ENCODE assay signal across 1 cellular context in genomic region chr1:172717722-172718455, GRCh38.
A peak's percentile ranks its signal among the peaks of the same experiment; 100 is the strongest.
TF ChIP-seq lines count a peak whose summit lies in the region.

No MANE protein-coding gene starts in this region.

TF ChIP-seq in K562, 482 proteins besides CTCF, POLR2A, EP300 and RAD21 (continued from another document and continues in another):
- TF ChIP-seq GMEB1 (CRISPR knock-in tag; IDR thresholded peaks at IDR 0.05), result 0 out of 2 replicates have a peak, but pooled peaks have one; percentile 12
- TF ChIP-seq CLOCK (CRISPR knock-in tag; IDR thresholded peaks at IDR 0.05; ENCODE audit: borderline replicate concordance), result 0 out of 2 replicates have a peak, but pooled peaks have one; percentile 48
- no peak for TF ChIP-seq TCF7 (IDR thresholded peaks at IDR 0.05; ENCODE audit: borderline replicate concordance)
- TF ChIP-seq ZNF316 (IDR thresholded peaks at IDR 0.05), result peak; percentile 92
- 0 out of 4 replicates have a peak, but pooled peaks of 1 of the 2 experiments have one; percentile 34 for TF ChIP-seq MAZ (CRISPR knock-in tag; conservative IDR thresholded peaks at IDR 0.05 in 1 of 2, IDR thresholded peaks at IDR 0.05 in 1 of 2)
- TF ChIP-seq MAFK (IDR thresholded peaks at IDR 0.05; ENCODE audit: low read length), result peak; percentile 55; the same call in 1 of the 2 replicates
- 0 out of 2 replicates have a peak, but pooled peaks have one; percentile 34 for TF ChIP-seq CREB1 (IDR thresholded peaks at IDR 0.05)
- peak; percentile 59; the same call in 1 of the 2 replicates for TF ChIP-seq CREB1 (CRISPR knock-in tag; IDR thresholded peaks at IDR 0.05)
- TF ChIP-seq NFE2 (IDR thresholded peaks at IDR 0.05; ENCODE audit: low read depth), result peak; percentile 92
- no peak for TF ChIP-seq ZSCAN29 (IDR thresholded peaks at IDR 0.05)
- no peak for TF ChIP-seq GTF2F1 (IDR thresholded peaks at IDR 0.05; ENCODE audit: low read depth, low read length)
- TF ChIP-seq ARID4B (CRISPR knock-in tag; IDR thresholded peaks at IDR 0.05), result no peak
- 0 out of 2 replicates have a peak, but pooled peaks have one; percentile 24 for TF ChIP-seq MYC (IDR thresholded peaks at IDR 0.05; ENCODE audit: low read depth, low read length)
- no peak for TF ChIP-seq MYC (CRISPR knock-in tag; IDR thresholded peaks at IDR 0.05; ENCODE audit: borderline replicate concordance, low read depth)
- no peak for TF ChIP-seq ZNF280A (IDR thresholded peaks at IDR 0.05; ENCODE audit: low read depth, partially characterized antibody)
- TF ChIP-seq L3MBTL2 (IDR thresholded peaks at IDR 0.05), result peak; percentile 92
- no peak for TF ChIP-seq GATAD2A (IDR thresholded peaks at IDR 0.05)
- no peak for TF ChIP-seq PBX2 (CRISPR knock-in tag; IDR thresholded peaks at IDR 0.05; ENCODE audit: low read depth)
- TF ChIP-seq PBX2 (tag; conservative IDR thresholded peaks at IDR 0.05; ENCODE audit: low read depth), result peak; percentile 56
- TF ChIP-seq BACH1 (tag; IDR thresholded peaks at IDR 0.05), result peak; percentile 89
- TF ChIP-seq CBFA2T2 (conservative IDR thresholded peaks at IDR 0.05), result peak; percentile 70
- peak; percentile 94 for TF ChIP-seq TFE3 (CRISPR knock-in tag; IDR thresholded peaks at IDR 0.05)
- TF ChIP-seq ZNF584 (CRISPR knock-in tag; IDR thresholded peaks at IDR 0.05; ENCODE audit: low read depth), result peak; percentile 62; the same call in 1 of the 2 replicates
- TF ChIP-seq UBTF (IDR thresholded peaks at IDR 0.05; ENCODE audit: borderline replicate concordance in 1 of 2, low read depth in 2 of 2, low read length in 2 of 2), result no peak
- TF ChIP-seq ETV1 (tag; conservative IDR thresholded peaks at IDR 0.05; ENCODE audit: low read depth), result peak; percentile 17; the same call in 1 of the 2 replicates
- no peak for TF ChIP-seq CBX5 (IDR thresholded peaks at IDR 0.05; ENCODE audit: borderline replicate concordance, low read depth)
- 0 out of 2 replicates have a peak, but pooled peaks have one; percentile 23 for TF ChIP-seq MTA3 (IDR thresholded peaks at IDR 0.05; ENCODE audit: borderline replicate concordance)
- TF ChIP-seq EP400 (IDR thresholded peaks at IDR 0.05), result peak; percentile 45
- peak; percentile 39; the same call in 1 of the 2 replicates for TF ChIP-seq LCOR (CRISPR knock-in tag; IDR thresholded peaks at IDR 0.05)
- TF ChIP-seq ZBTB17 (CRISPR knock-in tag; IDR thresholded peaks at IDR 0.05), result 0 out of 2 replicates have a peak, but pooled peaks have one; percentile 46
- TF ChIP-seq FOXJ2 (tag; IDR thresholded peaks at IDR 0.05), result peak; percentile 67; the same call in 1 of the 2 replicates
- TF ChIP-seq HES1 (IDR thresholded peaks at IDR 0.05; ENCODE audit: low read depth), result no peak
- TF ChIP-seq C11orf30 (IDR thresholded peaks at IDR 0.05; ENCODE audit: low read depth), result peak; percentile 87
- peak; percentile 96 for TF ChIP-seq MAFG (tag; conservative IDR thresholded peaks at IDR 0.05)
- peak; percentile 42; the same call in 1 of the 2 replicates for TF ChIP-seq JUN (IDR thresholded peaks at IDR 0.05; ENCODE audit: borderline replicate concordance, low read depth, low read length)
- no peak for TF ChIP-seq JUN (CRISPR knock-in tag; IDR thresholded peaks at IDR 0.05; ENCODE audit: borderline replicate concordance)
- peak; percentile 69; the same call in 1 of the 2 replicates for TF ChIP-seq MAFF (IDR thresholded peaks at IDR 0.05; ENCODE audit: low read length)
- TF ChIP-seq NCOA6 (IDR thresholded peaks at IDR 0.05), result no peak
- TF ChIP-seq SP2 (IDR thresholded peaks at IDR 0.05; ENCODE audit: extremely low read depth, low read depth, low read length, poor library complexity, severe bottlenecking), result no peak
- peak; percentile 32; the same call in 1 of the 2 replicates for TF ChIP-seq ARID1B (IDR thresholded peaks at IDR 0.05)
- TF ChIP-seq SMAD3 (CRISPR knock-in tag; conservative IDR thresholded peaks at IDR 0.05), result 0 out of 2 replicates have a peak, but pooled peaks have one; percentile 3
- TF ChIP-seq TEAD2 (tag; IDR thresholded peaks at IDR 0.05), result 0 out of 2 replicates have a peak, but pooled peaks have one; percentile 64
- no peak for TF ChIP-seq ZFP91 (CRISPR knock-in tag; IDR thresholded peaks at IDR 0.05)
- no peak for TF ChIP-seq RFX5 (IDR thresholded peaks at IDR 0.05; ENCODE audit: low read depth, low read length)
